1 cellular context compared by ENCODE assay signal in the genomic region with DNA sequence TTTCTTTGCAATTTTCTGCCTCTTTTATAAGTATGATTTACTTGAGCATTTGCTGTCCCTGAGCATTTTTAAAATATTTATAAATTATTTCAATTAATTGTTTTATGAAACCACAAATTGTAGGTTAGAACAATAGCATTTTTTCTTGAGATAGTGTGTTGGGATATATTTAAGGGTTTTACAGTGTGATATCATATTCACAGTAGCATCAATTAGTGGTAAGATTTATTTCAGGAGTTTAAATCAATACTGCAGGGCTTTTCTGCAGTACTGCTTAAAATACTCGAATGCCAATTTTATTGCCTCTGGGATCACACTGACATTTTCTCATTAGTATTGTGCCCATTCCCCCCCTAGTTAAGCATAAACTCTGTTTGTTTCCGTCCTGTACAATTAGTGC.
TF ChIP-seq lines count a peak whose summit lies in the region.

No MANE protein-coding gene starts in this region.

TF ChIP-seq in H1, 55 proteins besides CTCF, POLR2A, EP300 and RAD21:
- TF ChIP-seq NANOG (IDR thresholded peaks at IDR 0.05; ENCODE audit: insufficient read depth, low read depth, low read length, poor library complexity, severe bottlenecking) (no peak), MAX (IDR thresholded peaks at IDR 0.05) (no peak), HDAC6 (IDR thresholded peaks at IDR 0.05; ENCODE audit: low read depth, low read length) (no peak), SAP30 (IDR thresholded peaks at IDR 0.05; ENCODE audit: insufficient read depth, insufficient replicate concordance, low read length) (no peak), PHF8 (conservative IDR thresholded peaks at IDR 0.05; ENCODE audit: low read depth, low read length) (no peak), BCL11A (IDR thresholded peaks at IDR 0.05; ENCODE audit: low read depth in 2 of 2, low read length in 2 of 2) (no peak), NRF1 (IDR thresholded peaks at IDR 0.05; ENCODE audit: low read depth, low read length) (no peak), ZNF274 (IDR thresholded peaks at IDR 0.05; ENCODE audit: borderline replicate concordance, extremely low read depth, low read length) (no peak), TAF7 (optimal IDR thresholded peaks at IDR 0.05; ENCODE audit: borderline replicate concordance, low read depth, low read length) (no peak), SIN3A (conservative IDR thresholded peaks at IDR 0.05 in 1 of 2, IDR thresholded peaks at IDR 0.05 in 1 of 2; ENCODE audit: low read depth in 1 of 2, low read length in 2 of 2) (no peak), KDM5A (IDR thresholded peaks at IDR 0.05; ENCODE audit: low read length) (no peak), FOSL1 (IDR thresholded peaks at IDR 0.05; ENCODE audit: insufficient read depth, low read depth, low read length) (no peak), SP1 (IDR thresholded peaks at IDR 0.05; ENCODE audit: low read depth, low read length) (no peak)
- TF ChIP-seq, protein P1, sequence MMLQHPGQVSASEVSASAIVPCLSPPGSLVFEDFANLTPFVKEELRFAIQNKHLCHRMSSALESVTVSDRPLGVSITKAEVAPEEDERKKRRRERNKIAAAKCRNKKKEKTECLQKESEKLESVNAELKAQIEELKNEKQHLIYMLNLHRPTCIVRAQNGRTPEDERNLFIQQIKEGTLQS (IDR thresholded peaks at IDR 0.05; ENCODE audit: insufficient read depth, low read depth, low read length): no peak
- TF ChIP-seq, protein P2, sequence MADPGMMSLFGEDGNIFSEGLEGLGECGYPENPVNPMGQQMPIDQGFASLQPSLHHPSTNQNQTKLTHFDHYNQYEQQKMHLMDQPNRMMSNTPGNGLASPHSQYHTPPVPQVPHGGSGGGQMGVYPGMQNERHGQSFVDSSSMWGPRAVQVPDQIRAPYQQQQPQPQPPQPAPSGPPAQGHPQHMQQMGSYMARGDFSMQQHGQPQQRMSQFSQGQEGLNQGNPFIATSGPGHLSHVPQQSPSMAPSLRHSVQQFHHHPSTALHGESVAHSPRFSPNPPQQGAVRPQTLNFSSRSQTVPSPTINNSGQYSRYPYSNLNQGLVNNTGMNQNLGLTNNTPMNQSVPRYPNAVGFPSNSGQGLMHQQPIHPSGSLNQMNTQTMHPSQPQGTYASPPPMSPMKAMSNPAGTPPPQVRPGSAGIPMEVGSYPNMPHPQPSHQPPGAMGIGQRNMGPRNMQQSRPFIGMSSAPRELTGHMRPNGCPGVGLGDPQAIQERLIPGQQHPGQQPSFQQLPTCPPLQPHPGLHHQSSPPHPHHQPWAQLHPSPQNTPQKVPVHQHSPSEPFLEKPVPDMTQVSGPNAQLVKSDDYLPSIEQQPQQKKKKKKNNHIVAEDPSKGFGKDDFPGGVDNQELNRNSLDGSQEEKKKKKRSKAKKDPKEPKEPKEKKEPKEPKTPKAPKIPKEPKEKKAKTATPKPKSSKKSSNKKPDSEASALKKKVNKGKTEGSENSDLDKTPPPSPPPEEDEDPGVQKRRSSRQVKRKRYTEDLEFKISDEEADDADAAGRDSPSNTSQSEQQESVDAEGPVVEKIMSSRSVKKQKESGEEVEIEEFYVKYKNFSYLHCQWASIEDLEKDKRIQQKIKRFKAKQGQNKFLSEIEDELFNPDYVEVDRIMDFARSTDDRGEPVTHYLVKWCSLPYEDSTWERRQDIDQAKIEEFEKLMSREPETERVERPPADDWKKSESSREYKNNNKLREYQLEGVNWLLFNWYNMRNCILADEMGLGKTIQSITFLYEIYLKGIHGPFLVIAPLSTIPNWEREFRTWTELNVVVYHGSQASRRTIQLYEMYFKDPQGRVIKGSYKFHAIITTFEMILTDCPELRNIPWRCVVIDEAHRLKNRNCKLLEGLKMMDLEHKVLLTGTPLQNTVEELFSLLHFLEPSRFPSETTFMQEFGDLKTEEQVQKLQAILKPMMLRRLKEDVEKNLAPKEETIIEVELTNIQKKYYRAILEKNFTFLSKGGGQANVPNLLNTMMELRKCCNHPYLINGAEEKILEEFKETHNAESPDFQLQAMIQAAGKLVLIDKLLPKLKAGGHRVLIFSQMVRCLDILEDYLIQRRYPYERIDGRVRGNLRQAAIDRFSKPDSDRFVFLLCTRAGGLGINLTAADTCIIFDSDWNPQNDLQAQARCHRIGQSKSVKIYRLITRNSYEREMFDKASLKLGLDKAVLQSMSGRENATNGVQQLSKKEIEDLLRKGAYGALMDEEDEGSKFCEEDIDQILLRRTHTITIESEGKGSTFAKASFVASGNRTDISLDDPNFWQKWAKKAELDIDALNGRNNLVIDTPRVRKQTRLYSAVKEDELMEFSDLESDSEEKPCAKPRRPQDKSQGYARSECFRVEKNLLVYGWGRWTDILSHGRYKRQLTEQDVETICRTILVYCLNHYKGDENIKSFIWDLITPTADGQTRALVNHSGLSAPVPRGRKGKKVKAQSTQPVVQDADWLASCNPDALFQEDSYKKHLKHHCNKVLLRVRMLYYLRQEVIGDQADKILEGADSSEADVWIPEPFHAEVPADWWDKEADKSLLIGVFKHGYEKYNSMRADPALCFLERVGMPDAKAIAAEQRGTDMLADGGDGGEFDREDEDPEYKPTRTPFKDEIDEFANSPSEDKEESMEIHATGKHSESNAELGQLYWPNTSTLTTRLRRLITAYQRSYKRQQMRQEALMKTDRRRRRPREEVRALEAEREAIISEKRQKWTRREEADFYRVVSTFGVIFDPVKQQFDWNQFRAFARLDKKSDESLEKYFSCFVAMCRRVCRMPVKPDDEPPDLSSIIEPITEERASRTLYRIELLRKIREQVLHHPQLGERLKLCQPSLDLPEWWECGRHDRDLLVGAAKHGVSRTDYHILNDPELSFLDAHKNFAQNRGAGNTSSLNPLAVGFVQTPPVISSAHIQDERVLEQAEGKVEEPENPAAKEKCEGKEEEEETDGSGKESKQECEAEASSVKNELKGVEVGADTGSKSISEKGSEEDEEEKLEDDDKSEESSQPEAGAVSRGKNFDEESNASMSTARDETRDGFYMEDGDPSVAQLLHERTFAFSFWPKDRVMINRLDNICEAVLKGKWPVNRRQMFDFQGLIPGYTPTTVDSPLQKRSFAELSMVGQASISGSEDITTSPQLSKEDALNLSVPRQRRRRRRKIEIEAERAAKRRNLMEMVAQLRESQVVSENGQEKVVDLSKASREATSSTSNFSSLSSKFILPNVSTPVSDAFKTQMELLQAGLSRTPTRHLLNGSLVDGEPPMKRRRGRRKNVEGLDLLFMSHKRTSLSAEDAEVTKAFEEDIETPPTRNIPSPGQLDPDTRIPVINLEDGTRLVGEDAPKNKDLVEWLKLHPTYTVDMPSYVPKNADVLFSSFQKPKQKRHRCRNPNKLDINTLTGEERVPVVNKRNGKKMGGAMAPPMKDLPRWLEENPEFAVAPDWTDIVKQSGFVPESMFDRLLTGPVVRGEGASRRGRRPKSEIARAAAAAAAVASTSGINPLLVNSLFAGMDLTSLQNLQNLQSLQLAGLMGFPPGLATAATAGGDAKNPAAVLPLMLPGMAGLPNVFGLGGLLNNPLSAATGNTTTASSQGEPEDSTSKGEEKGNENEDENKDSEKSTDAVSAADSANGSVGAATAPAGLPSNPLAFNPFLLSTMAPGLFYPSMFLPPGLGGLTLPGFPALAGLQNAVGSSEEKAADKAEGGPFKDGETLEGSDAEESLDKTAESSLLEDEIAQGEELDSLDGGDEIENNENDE (IDR thresholded peaks at IDR 0.05; ENCODE audit: insufficient replicate concordance, low read length): no peak
TF ChIP-seq in H1: peak in this region for 0.
